Comparison of ENCODE assay signal across 10 cellular contexts in genomic region chr3:193829781-193830180, GRCh38.
A peak's percentile ranks its signal among the peaks of the same experiment; 100 is the strongest.
DNase-seq lines count a peak whose midpoint lies in the region; ATAC-seq, FAIRE-seq and TF ChIP-seq lines count a peak whose summit lies in the region.
"Had no signal": no experiment of that assay in that cellular context is flagged by ENCODE, and none has a peak within 500 bp of the region (broad histone marks: within the 10 kb centered on the region; RNA-seq: fewer than 3 reads in every experiment).

No MANE protein-coding gene starts in this region.

- H3K9me3 ChIP-seq in keratinocyte (ENCODE audit: control insufficient read depth, low read depth, low read length): no peaks in the 10 kb centered on the region

- no peak overlapping the region for H2AFZ ChIP-seq in keratinocyte (ENCODE audit: control insufficient read depth, low read length)

- no peaks in the 10 kb centered on the region for H3K79me2 ChIP-seq in keratinocyte (ENCODE audit: control insufficient read depth, insufficient read depth, low read length)

- TF ChIP-seq CTCF in keratinocyte (optimal IDR thresholded peaks at IDR 0.05 in 1 of 3, IDR thresholded peaks at IDR 0.05 in 1 of 3, conservative IDR thresholded peaks at IDR 0.05 in 1 of 3; ENCODE audit: extremely low read depth in 1 of 3, insufficient read depth in 2 of 3, low read length in 3 of 3) (no peak), GM13977 (IDR thresholded peaks at IDR 0.05; ENCODE audit: extremely low read depth, insufficient read depth, missing control alignments) (no peak)

- no peak overlapping the region for H3K4me3 ChIP-seq in keratinocyte (ENCODE audit: control insufficient read depth in 2 of 3, extremely low read depth in 1 of 3, insufficient read depth in 2 of 3, low read depth in 1 of 3, low read length in 3 of 3)

- peak overlapping the region; percentile 72 for H3K4me2 ChIP-seq in keratinocyte (ENCODE audit: control insufficient read depth, extremely low read depth, insufficient read depth, low read depth, low read length)

- dilution Hi-C loops in keratinocyte (cut with MboI; ENCODE audit: extremely low pct_ligation_motif_present, low sequenced_read_pairs): no loop called here

- FAIRE-seq in keratinocyte (lab: Jason Lieb, UNC): peak; percentile 90

- no peaks in the 10 kb centered on the region for H3K27me3 ChIP-seq in keratinocyte (ENCODE audit: control insufficient read depth, extremely low read depth, insufficient read depth, low read length)

- peaks cover 51% of the 10 kb centered on the region for H3K4me1 ChIP-seq in keratinocyte (ENCODE audit: control insufficient read depth, extremely low read depth, insufficient read depth, low read length)

- peak overlapping the region; percentile 100 for H3K27ac ChIP-seq in keratinocyte (ENCODE audit: control insufficient read depth, insufficient read depth, low read length)
- H3K27ac ChIP-seq: 22Rv1 had no signal

- DNase-seq in DMS 273 (lab: John Stamatoyannopoulos, UW; ENCODE audit: unreplicated experiment) (peak; percentile 62), DMS 273 treated with DMSO at 0.1 percent for 48 hours (lab: John Stamatoyannopoulos, UW) (no peak), astrocyte of the hippocampus (ENCODE audit: low read depth, low spot score) (peak; percentile 94), keratinocyte (ENCODE audit: low read depth, low spot score) (peak; percentile 71), ureter (ENCODE audit: low spot score) (peak; percentile 86), dedifferentiated amniotic fluid mesenchymal stem cell (ENCODE audit: extremely low spot score) (no peak), GM13977 (ENCODE audit: low spot score) (no peak)
- DNase-seq: activated effector memory CD4-positive, alpha-beta T cell treated with Interleukin-2 at 50 U/mL for 16 hours had no signal

- peak overlapping the region; percentile 96 for H3K9ac ChIP-seq in keratinocyte (ENCODE audit: control insufficient read depth, extremely low read depth, insufficient read depth, low read length)

- no peak for ATAC-seq in HG03097 (IDR thresholded peaks at IDR 0.05; ENCODE audit: low FRiP score, unreplicated experiment)

- no peaks in the 10 kb centered on the region for H3K9me1 ChIP-seq in keratinocyte (ENCODE audit: control insufficient read depth, extremely low read depth, insufficient read depth, low read length)

- H4K20me1 ChIP-seq in keratinocyte (ENCODE audit: control insufficient read depth, extremely low read depth, insufficient read depth, low read length): no peaks in the 10 kb centered on the region

- in situ Hi-C loops in GM13977 (cut with MboI; ENCODE audit: low pct_unique_long_range_greater_than_20kb, low sequenced_read_pairs, unreplicated experiment): no loop called here

- no peaks in the 10 kb centered on the region for H3K36me3 ChIP-seq in keratinocyte (ENCODE audit: control insufficient read depth in 2 of 2, extremely low read depth in 1 of 2, insufficient read depth in 2 of 2, low read length in 2 of 2)

Comparison
In these comparisons a context has a peak if more than half of its experiments do, and no peak if none do; other contexts are left out.
1. DNase-seq: peak in DMS 273 (single experiment), astrocyte of the hippocampus (single experiment), keratinocyte (single experiment) and ureter (single experiment); none in DMS 273 treated with DMSO at 0.1 percent for 48 hours (single experiment), dedifferentiated amniotic fluid mesenchymal stem cell (single experiment) and GM13977 (single experiment).